In the genomic region with DNA sequence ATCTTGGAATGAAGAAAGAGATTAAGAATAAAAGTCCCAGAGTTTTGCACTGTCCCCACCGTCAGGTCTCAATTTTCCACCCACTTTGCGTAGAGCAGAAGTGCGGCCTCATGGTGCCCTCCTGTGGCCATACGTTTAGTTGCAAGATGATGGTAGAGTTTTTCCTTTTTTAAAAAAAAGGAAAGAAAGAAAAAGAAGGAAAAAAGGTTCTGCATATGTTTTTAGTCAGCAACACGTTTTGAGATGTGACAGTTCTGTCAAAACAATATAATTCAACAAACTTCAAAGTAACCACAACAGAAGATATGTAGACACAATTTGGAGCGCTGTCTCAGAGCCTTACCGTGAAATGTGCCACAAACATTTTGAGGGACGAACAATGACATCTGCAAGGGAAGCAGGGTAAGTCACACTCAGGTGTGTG, we compare ENCODE assay signal across 8 cellular contexts. TPM values are rescaled to one million over a fixed set of nuclear protein-coding genes. Genes with fewer than 3 reads are reported as not detected.
DNase-seq lines count a peak whose midpoint lies in the region; ATAC-seq and TF ChIP-seq lines count a peak whose summit lies in the region.

No MANE protein-coding gene starts in this region.

- no peak overlapping the region for H3K9ac ChIP-seq in SU-DHL-6 (ENCODE audit: low read length)

- peak; percentile 67 for TF ChIP-seq CTCF in SU-DHL-6 (IDR thresholded peaks at IDR 0.05; ENCODE audit: insufficient read depth, low read length, poor library complexity, severe bottlenecking)

- H3F3A ChIP-seq in SU-DHL-6 (ENCODE audit: insufficient read depth), result no peaks in the 10 kb centered on the region

- H3K27ac ChIP-seq in SU-DHL-6 (ENCODE audit: low read depth, low read length) (no peak overlapping the region), right cardiac atrium (ENCODE audit: low read length) (no peak overlapping the region)

- peak overlapping the region; percentile 25 for H3K4me2 ChIP-seq in SU-DHL-6 (ENCODE audit: low read depth, low read length, poor library complexity, severe bottlenecking)

- 21% methylated on average over 8 of the region's 8 CpGs for WGBS in right cardiac atrium

- in situ Hi-C loops in Caki2 (cut with HindIII; ENCODE audit: low pct_unique_long_range_greater_than_20kb, low sequenced_read_pairs), result no loop called here

- ATAC-seq in HG02884 (IDR thresholded peaks at IDR 0.05; ENCODE audit: unreplicated experiment), result peak; percentile 62
- ATAC-seq in right cardiac atrium, result peak; percentile 46 to 67
- ATAC-seq in GM18858 (IDR thresholded peaks at IDR 0.05; ENCODE audit: unreplicated experiment), result no peak

- intact Hi-C loops in right cardiac atrium (cut with DNase I), result loop anchor here in 2 of 4 donors (10.0 kb wide), 3 partner anchors 151 to 1211 kb away; partner anchors contain the start of gene SHQ1 (in 1 of the 2)

- H4K20me1 ChIP-seq in SU-DHL-6 (ENCODE audit: low read depth, low read length), result no peaks in the 10 kb centered on the region

- H3K9me3 ChIP-seq in SU-DHL-6 (ENCODE audit: insufficient read depth, low read length) (no peaks in the 10 kb centered on the region), right cardiac atrium (ENCODE audit: control insufficient read depth, low read length) (no peaks in the 10 kb centered on the region)

- H3K27me3 ChIP-seq in SU-DHL-6 (ENCODE audit: low read length) (no peaks in the 10 kb centered on the region), right cardiac atrium (ENCODE audit: control insufficient read depth, insufficient read depth) (no peaks in the 10 kb centered on the region)

- no peak overlapping the region for H3K4me3 ChIP-seq in SU-DHL-6 (ENCODE audit: insufficient read depth, low read length, poor library complexity, severe bottlenecking)
- no peak overlapping the region for H3K4me3 ChIP-seq in right cardiac atrium (ENCODE audit: low read length)

- H3K36me3 ChIP-seq in SU-DHL-6 (ENCODE audit: low read length), result no peaks in the 10 kb centered on the region

- H3K9me2 ChIP-seq in SU-DHL-6 (replicated peaks; ENCODE audit: insufficient read depth, low read length), result no peaks in the 10 kb centered on the region

- H3K79me2 ChIP-seq in SU-DHL-6 (ENCODE audit: insufficient read depth, low read length), result no peaks in the 10 kb centered on the region

- H3K4me1 ChIP-seq in right cardiac atrium (ENCODE audit: control insufficient read depth, insufficient read depth, low read length), result no peaks in the 10 kb centered on the region

- H2AFZ ChIP-seq in SU-DHL-6 (ENCODE audit: low read depth, low read length, severe bottlenecking), result no peak overlapping the region

- DNase-seq in Caki2 (ENCODE audit: low read depth) (peak; percentile 13), amygdala (lab: John Stamatoyannopoulos, UW) (peak in 31 of 56 donors; percentile 2 to 60 (median 10)), right cardiac atrium (peak in 1 of 3 donors; percentile 75), DMS79 (lab: John Stamatoyannopoulos, UW) (no peak)
- peak; percentile 11 to 39 for DNase-seq in stimulated activated CD4-positive, alpha-beta T cell treated with anti-CD3 and anti-CD28 coated beads, Interleukin-12 subunit alpha, Interleukin-12 subunit beta, amount 100 ng/mL, for 24 hours (ENCODE audit: low read depth in 2 of 2)

RNA-seq across cellular contexts. Expression of gene EBLN2, which starts 24.6 kb away (rescaled TPM):
- 0.71 and 5.6 TPM in 2 replicates for total RNA-seq in Caki2 (2014; rRNA removed; shearing (Covaris generic); ENCODE audit: low replicate concordance)
- total RNA-seq in right cardiac atrium, result 1 to 10 TPM; 1.0 to 2.6 (median 1.2) TPM
- 1.2 TPM for polyA plus RNA-seq in right cardiac atrium
